Comparison of ENCODE assay signal across 9 cellular contexts in genomic region chr17:44599298-44600175, GRCh38. TPM values are rescaled to one million over a fixed set of nuclear protein-coding genes. Genes with fewer than 3 reads are reported as not detected.
DNase-seq lines count a peak whose midpoint lies in the region; ATAC-seq and TF ChIP-seq lines count a peak whose summit lies in the region.
"Had no signal": no experiment of that assay in that cellular context is flagged by ENCODE, and none has a peak within 500 bp of the region (broad histone marks: within the 10 kb centered on the region; RNA-seq: fewer than 3 reads in every experiment).

No MANE protein-coding gene starts in this region.

- no peak overlapping the region for H3K4me3 Mint-ChIP-seq in mesothelial cell of epicardium

- in situ Hi-C loops in ACHN (cut with HindIII; ENCODE audit: low pct_ligation_motif_present, low pct_unique_long_range_greater_than_20kb, low sequenced_read_pairs): no loop called here

- H3K27me3 Mint-ChIP-seq in mesothelial cell of epicardium (ENCODE audit: low read depth): no peaks in the 10 kb centered on the region

- H3K4me3 ChIP-seq in choroid plexus epithelial cell (ENCODE audit: low read depth, low read length): no peak overlapping the region

- no peak for ATAC-seq in HG03521 (IDR thresholded peaks at IDR 0.05; ENCODE audit: unreplicated experiment)
- no peak for ATAC-seq in GM21737 (IDR thresholded peaks at IDR 0.05; ENCODE audit: unreplicated experiment)
- ATAC-seq: foreskin keratinocyte had no signal

- no peaks in the 10 kb centered on the region for H3K9me3 Mint-ChIP-seq in mesothelial cell of epicardium

- H3K27ac Mint-ChIP-seq in mesothelial cell of epicardium: peak overlapping the region; percentile 87

- no peak for TF ChIP-seq CTCF in choroid plexus epithelial cell (conservative IDR thresholded peaks at IDR 0.05; ENCODE audit: low read depth, low read length)
- no peak for TF ChIP-seq CTCF in mesothelial cell of epicardium (IDR thresholded peaks at IDR 0.05; ENCODE audit: unreplicated experiment)

- no peaks in the 10 kb centered on the region for H3K36me3 Mint-ChIP-seq in mesothelial cell of epicardium

- H3K4me1 Mint-ChIP-seq in mesothelial cell of epicardium: peaks cover 52% of the 10 kb centered on the region

- peak; percentile 92 for DNase-seq in ACHN
- peak; percentile 91 for DNase-seq in HT1080 (ENCODE audit: low read depth)
- DNase-seq in choroid plexus epithelial cell (ENCODE audit: low read depth): peak; percentile 95
- DNase-seq in mesothelial cell of epicardium (ENCODE audit: low spot score in 2 of 2, unreplicated experiment in 2 of 2): no peak
- DNase-seq in SW480 (ENCODE audit: low spot score): no peak
- no peak for DNase-seq in NCI-H1694 treated with DMSO at 0.1 percent for 48 hours (lab: John Stamatoyannopoulos, UW)
- DNase-seq: foreskin keratinocyte had no signal

RNA-seq across cellular contexts. Expression of gene FZD2, which starts 42.3 kb away (rescaled TPM):
- total RNA-seq in HT1080 (2014; rRNA removed; shearing (Covaris generic)): 9.7 and 14.6 TPM in 2 replicates
- 22.3 and 25.9 TPM in 2 replicates for polyA plus RNA-seq in HT1080 (2015; cell fraction: cytosol; rRNA removed)
- 36.3 and 39.4 TPM in 2 replicates for polyA plus RNA-seq in HT1080 (2015; cell fraction: nucleus; rRNA removed)
- 82.1 to 88.3 TPM (median 84.4 TPM) in 3 replicates for total RNA-seq in mesothelial cell of epicardium

RNA-seq across cellular contexts. Expression of gene MEIOC, which starts 56.7 kb away (rescaled TPM):
- total RNA-seq in HT1080 (2014; rRNA removed; shearing (Covaris generic)): 0.02 and 0.03 TPM in 2 replicates
- polyA plus RNA-seq in HT1080 (2015; cell fraction: cytosol; rRNA removed): 1.6 and 2.4 TPM in 2 replicates
- 0.92 and 1.6 TPM in 2 replicates for polyA plus RNA-seq in HT1080 (2015; cell fraction: nucleus; rRNA removed)
- total RNA-seq in mesothelial cell of epicardium: 0.11 to 0.66 TPM (median 0.18 TPM) in 3 replicates

Comparison
In these comparisons a context has a peak if more than half of its experiments do, and no peak if none do; other contexts are left out.
1. DNase-seq: peak in ACHN (single experiment), HT1080 (single experiment) and choroid plexus epithelial cell (single experiment); none in mesothelial cell of epicardium (0 of 2), SW480 (single experiment) and NCI-H1694 treated with DMSO at 0.1 percent for 48 hours (single experiment).